Comparison of ENCODE assay signal across 2 cellular contexts in genomic region chr16:85807340-85807739, GRCh38. TPM values are rescaled to one million over a fixed set of nuclear protein-coding genes. Genes with fewer than 3 reads are reported as not detected.
"Had no signal": no experiment of that assay in that cellular context is flagged by ENCODE, and none has a peak within 500 bp of the region (broad histone marks: within the 10 kb centered on the region; RNA-seq: fewer than 3 reads in every experiment).

No MANE protein-coding gene starts in this region.

RNA-seq across cellular contexts. Expression of gene C16orf74, which starts 56.4 kb away (rescaled TPM):
- total RNA-seq: natural killer cell treated with Interleukin-12 subunit alpha and Interleukin-12 subunit beta and Interleukin-15 and Interleukin-18, amount 100 ng/mL, for 72 hours had no signal
- polyA plus RNA-seq: neural cell had no signal
